ENCODE assay signal across 25 cellular contexts in genomic region chr1:19679691-19680090, GRCh38. TPM values are rescaled to one million over a fixed set of nuclear protein-coding genes. Genes with fewer than 3 reads are reported as not detected.
"Had no signal": no experiment of that assay in that cellular context is flagged by ENCODE, and none has a peak within 500 bp of the region (broad histone marks: within the 10 kb centered on the region; RNA-seq: fewer than 3 reads in every experiment).

No MANE protein-coding gene starts in this region.

- ATAC-seq: Panc1, Right ventricle myocardium inferior had no signal

- H3K36me3 ChIP-seq: SJSA1 had no signal

- H3K27me3 ChIP-seq: SJSA1 had no signal

- H3K4me3 ChIP-seq: SJSA1, SK-N-MC had no signal

- DNase-seq: KBM-7, MV-4-11, NCI-H1048, NCI-H1105, NCI-H1417, NCI-H1436 treated with DMSO at 0.1 percent for 48 hours, NCI-H1694, NCI-H1930, NCI-H2081, NCI-H2107, NCI-H226, NCI-H446, NCI-H510A, NCI-H524 treated with DMSO at 0.1 percent for 48 hours, NCI-H69, NCI-H774, SIG-M5 had no signal

RNA-seq across cellular contexts. Expression of gene HTR6, which starts 15.0 kb away (rescaled TPM):
- total RNA-seq: HT1080; LHCN-M2; MCF 10A; Right ventricle myocardium inferior; SJSA1; T-helper 1 cell treated with Interleukin-12 subunit alpha and Interleukin-12 subunit beta and Interleukin-4 antibody, amounts not matched to agents 30 ng/mL and 1 ng/mL, for 36 hours had no signal
